ENCODE assay signal across 26 cellular contexts in genomic region chr7:27181176-27181520, GRCh38. TPM values are rescaled to one million over a fixed set of nuclear protein-coding genes. Genes with fewer than 3 reads are reported as not detected.
DNase-seq lines count a peak whose midpoint lies in the region; ATAC-seq and TF ChIP-seq lines count a peak whose summit lies in the region.
"Had no signal": no experiment of that assay in that cellular context is flagged by ENCODE, and none has a peak within 500 bp of the region (broad histone marks: within the 10 kb centered on the region; RNA-seq: fewer than 3 reads in every experiment).

No MANE protein-coding gene starts in this region.

- H3K27ac Mint-ChIP-seq in mesothelial cell of epicardium = peak overlapping the region; percentile 48
- H3K27ac Mint-ChIP-seq: activated CD4-positive, alpha-beta memory T cell treated with anti-CD3 and anti-CD28 coated beads for 36 hours; activated naive CD8-positive, alpha-beta T cell treated with anti-CD3 and anti-CD28 coated beads, Interleukin-2, amount 10 ng/mL, durations not matched to agents 7 days and 5 days; CD8-positive, alpha-beta T cell had no signal

- 71 to 89% (median 82%) methylated on average over 3 of the region's 3 CpGs for WGBS in spleen, 5 donors

- TF ChIP-seq POLR2A in spleen (IDR thresholded peaks at IDR 0.05) (no peak), GM18505 (IDR thresholded peaks at IDR 0.05; ENCODE audit: borderline replicate concordance, extremely low read depth, insufficient read depth, insufficient read length) (no peak)

- H3K4me3 Mint-ChIP-seq in mesothelial cell of epicardium = no peak overlapping the region
- H3K4me3 Mint-ChIP-seq: activated CD4-positive, alpha-beta memory T cell treated with anti-CD3 and anti-CD28 coated beads for 36 hours; activated naive CD8-positive, alpha-beta T cell treated with anti-CD3 and anti-CD28 coated beads, Interleukin-2, amount 10 ng/mL, durations not matched to agents 7 days and 5 days; CD8-positive, alpha-beta T cell had no signal

- DNase-seq in GM04504 (ENCODE audit: low read depth) (peak; percentile 21), WERI-Rb-1 (peak; percentile 2), mesothelial cell of epicardium (ENCODE audit: low spot score in 2 of 2, unreplicated experiment in 2 of 2) (no peak), spleen (peak; percentile 19), PC-9 (no peak)
- DNase-seq in NK-92 treated with Interleukin-12 subunit alpha and Interleukin-12 subunit beta, amount 100 ng/mL, for 24 hours (lab: John Stamatoyannopoulos, UW) = no peak
- DNase-seq in activated naive CD4-positive, alpha-beta T cell (lab: John Stamatoyannopoulos, UW) = no peak
- DNase-seq: brain microvascular endothelial cell, cortex of kidney, DMS79 treated with DMSO at 0.1 percent for 48 hours, foreskin keratinocyte, KG1, naive B cell, NCI-H1092, NCI-H2081 treated with DMSO at 0.1 percent for 48 hours, NCI-H510A, SHP77, T-helper 1 cell had no signal

- peaks cover 24% of the 10 kb centered on the region for H3F3A ChIP-seq in PC-9 (ENCODE audit: insufficient read depth, low read depth)

- H3K79me2 ChIP-seq in PC-9 (ENCODE audit: low read depth) = no peaks in the 10 kb centered on the region
- H3K79me2 ChIP-seq: parathyroid adenoma had no signal

- CTCF ChIA-PET in PC-9 (lab: Charles Lee) = no interaction called here

- peaks cover 99% of the 10 kb centered on the region for H3K27me3 Mint-ChIP-seq in mesothelial cell of epicardium (ENCODE audit: low read depth)

- H3K36me3 ChIP-seq in WERI-Rb-1 (no peaks in the 10 kb centered on the region), spleen (no peaks in the 10 kb centered on the region), PC-9 (ENCODE audit: low read depth) (no peaks in the 10 kb centered on the region)
- H3K36me3 ChIP-seq: brain microvascular endothelial cell, left lung, tibial nerve had no signal

- H3K9me3 ChIP-seq in WERI-Rb-1 (ENCODE audit: severe bottlenecking) (no peaks in the 10 kb centered on the region), spleen (no peaks in the 10 kb centered on the region), PC-9 (ENCODE audit: insufficient read depth, low read depth) (no peaks in the 10 kb centered on the region)
- H3K9me3 ChIP-seq: left lung, tibial nerve had no signal

- H3K27me3 ChIP-seq in WERI-Rb-1 (ENCODE audit: insufficient read depth, low read depth, severe bottlenecking) (peaks cover 70% of the 10 kb centered on the region), spleen (replicated peaks in 1 of 7) (peaks cover 30 to 100% (median 100%) of the 10 kb centered on the region in 7 donors), PC-9 (ENCODE audit: insufficient read depth, low read depth) (no peaks in the 10 kb centered on the region)

- peaks cover 19 to 49% (median 42%) of the 10 kb centered on the region in 6 donors for H3K4me1 ChIP-seq in spleen
- peaks cover 12% of the 10 kb centered on the region for H3K4me1 ChIP-seq in PC-9 (replicated peaks; ENCODE audit: insufficient read depth)
- H3K4me1 ChIP-seq: foreskin keratinocyte, parathyroid adenoma had no signal

- TF ChIP-seq CTCF in WERI-Rb-1 (IDR thresholded peaks at IDR 0.05; ENCODE audit: low read depth, low read length) (no peak), mesothelial cell of epicardium (IDR thresholded peaks at IDR 0.05; ENCODE audit: unreplicated experiment) (no peak), spleen (IDR thresholded peaks at IDR 0.05 in 8 of 11, conservative IDR thresholded peaks at IDR 0.05 in 3 of 11) (no peak), PC-9 (conservative IDR thresholded peaks at IDR 0.05) (no peak)

- peaks cover 31% of the 10 kb centered on the region for H3K4me1 Mint-ChIP-seq in mesothelial cell of epicardium

- POLR2A ChIA-PET in PC-9 (lab: Charles Lee; ENCODE audit: unreplicated experiment) = no interaction called here

- H3K27ac ChIP-seq in WERI-Rb-1 (no peak overlapping the region), spleen (no peak overlapping the region), PC-9 (no peak overlapping the region)
- H3K27ac ChIP-seq: brain microvascular endothelial cell, foreskin keratinocyte, left lung, parathyroid adenoma had no signal

- no peak overlapping the region for H3K4me2 ChIP-seq in PC-9

- no peaks in the 10 kb centered on the region for H3K9me2 ChIP-seq in PC-9 (ENCODE audit: insufficient read depth)

- H3K9me3 Mint-ChIP-seq in mesothelial cell of epicardium = no peaks in the 10 kb centered on the region
- H3K9me3 Mint-ChIP-seq: activated CD4-positive, alpha-beta memory T cell treated with anti-CD3 and anti-CD28 coated beads for 36 hours; activated naive CD8-positive, alpha-beta T cell treated with anti-CD3 and anti-CD28 coated beads, Interleukin-2, amount 10 ng/mL, durations not matched to agents 7 days and 5 days; CD8-positive, alpha-beta T cell had no signal

- no TSS peak for BruUV-seq in PC-9 (replicated peaks; lab: Mats Ljungman, UMichigan)

- no peak for ATAC-seq in GM18505 (IDR thresholded peaks at IDR 0.05; ENCODE audit: unreplicated experiment)
- ATAC-seq: CD8-positive, alpha-beta T cell; foreskin keratinocyte; left lung had no signal

- no peak overlapping the region for H3K4me3 ChIP-seq in WERI-Rb-1 (ENCODE audit: low read depth, low read length)
- no peak overlapping the region for H3K4me3 ChIP-seq in spleen
- no peak overlapping the region for H3K4me3 ChIP-seq in PC-9
- H3K4me3 ChIP-seq: left lung, tibial nerve had no signal

- H2AFZ ChIP-seq in PC-9 = no peak overlapping the region
- H2AFZ ChIP-seq: parathyroid adenoma had no signal

- H4K20me1 ChIP-seq in PC-9 (ENCODE audit: insufficient read depth) = no peaks in the 10 kb centered on the region

- intact Hi-C loops in spleen (cut with DNase I; ENCODE audit: low total_unique reads) = loop anchor here (10.0 kb wide), 1 partner anchor 1326 kb away; no protein-coding TSS in a partner anchor
- intact Hi-C loops in PC-9 (cut with micrococcal nuclease; ENCODE audit: unreplicated experiment) = loop anchor here (5.0 kb wide), 1 partner anchor 1289 kb away; no protein-coding TSS in a partner anchor

- H3K36me3 Mint-ChIP-seq in mesothelial cell of epicardium = no peaks in the 10 kb centered on the region
- H3K36me3 Mint-ChIP-seq: CD8-positive, alpha-beta T cell had no signal

RNA-seq across cellular contexts. Expression of gene HOXA11, which starts 3.9 kb away (rescaled TPM):
- total RNA-seq in mesothelial cell of epicardium (3.3 to 4.2 TPM (median 3.9 TPM) in 3 replicates), spleen (not detected), PC-9 (2021) (0.26 and 0.43 TPM in 2 replicates)
- polyA plus RNA-seq in spleen = not detected
- total RNA-seq: activated CD4-positive, alpha-beta memory T cell treated with anti-CD3 and anti-CD28 coated beads for 36 hours; activated naive CD8-positive, alpha-beta T cell treated with anti-CD3 and anti-CD28 coated beads, Interleukin-2, amount 10 ng/mL, durations not matched to agents 7 days and 5 days; CD8-positive, alpha-beta T cell; H7 had no signal

RNA-seq across cellular contexts. Expression of gene HOXA10, which starts 7.0 kb away (rescaled TPM):
- 13.1 to 14.4 TPM (median 13.8 TPM) in 3 replicates for total RNA-seq in mesothelial cell of epicardium
- under 1 TPM in 3 of 7 donors, not detected in 4; 0.13 to 0.72 (median 0.56) TPM for total RNA-seq in spleen
- polyA plus RNA-seq in spleen = under 1 TPM; 0.05 to 0.22 (median 0.19) TPM
- total RNA-seq in PC-9 (2021) = not detected in 2 replicates
- total RNA-seq: activated CD4-positive, alpha-beta memory T cell treated with anti-CD3 and anti-CD28 coated beads for 36 hours; activated naive CD8-positive, alpha-beta T cell treated with anti-CD3 and anti-CD28 coated beads, Interleukin-2, amount 10 ng/mL, durations not matched to agents 7 days and 5 days; CD8-positive, alpha-beta T cell; H7 had no signal

RNA-seq across cellular contexts. Expression of gene HOXA9, which starts 15.8 kb away (rescaled TPM):
- 10.8 to 14.5 TPM (median 13.2 TPM) in 3 replicates for total RNA-seq in mesothelial cell of epicardium
- total RNA-seq in spleen = 1 to 10 TPM in 5 of 7 donors, under 1 TPM in 2; 0.51 to 3.0 (median 1.2) TPM
- under 1 TPM; 0.46 to 0.54 (median 0.48) TPM for polyA plus RNA-seq in spleen
- 1.9 and 2.5 TPM in 2 replicates for total RNA-seq in PC-9 (2021)
- total RNA-seq: activated naive CD8-positive, alpha-beta T cell treated with anti-CD3 and anti-CD28 coated beads, Interleukin-2, amount 10 ng/mL, durations not matched to agents 7 days and 5 days; CD8-positive, alpha-beta T cell; H7 had no signal

RNA-seq across cellular contexts. Expression of gene HOXA13, which starts 18.7 kb away (rescaled TPM):
- 6.9 to 7.7 TPM (median 7.5 TPM) in 3 replicates for total RNA-seq in mesothelial cell of epicardium
- not detected for total RNA-seq in spleen
- polyA plus RNA-seq in spleen = not detected
- total RNA-seq in PC-9 (2021) = 0.35 and 0.40 TPM in 2 replicates
- total RNA-seq: activated CD4-positive, alpha-beta memory T cell treated with anti-CD3 and anti-CD28 coated beads for 36 hours; activated naive CD8-positive, alpha-beta T cell treated with anti-CD3 and anti-CD28 coated beads, Interleukin-2, amount 10 ng/mL, durations not matched to agents 7 days and 5 days; CD8-positive, alpha-beta T cell; foreskin keratinocyte; H7; left lung had no signal
- polyA plus RNA-seq: foreskin keratinocyte had no signal

RNA-seq across cellular contexts. Expression of gene HOXA7, which starts 24.7 kb away (rescaled TPM):
- total RNA-seq in mesothelial cell of epicardium (17.4 to 18.9 TPM (median 17.9 TPM) in 3 replicates), spleen (1 to 10 TPM; 1.0 to 8.0 (median 2.6) TPM), PC-9 (2021) (not detected in 2 replicates)
- 1 to 10 TPM in 1 of 3 donors, under 1 TPM in 2; 0.55 to 1.4 (median 0.80) TPM for polyA plus RNA-seq in spleen
- total RNA-seq: activated CD4-positive, alpha-beta memory T cell treated with anti-CD3 and anti-CD28 coated beads for 36 hours; activated naive CD8-positive, alpha-beta T cell treated with anti-CD3 and anti-CD28 coated beads, Interleukin-2, amount 10 ng/mL, durations not matched to agents 7 days and 5 days; CD8-positive, alpha-beta T cell; H7 had no signal

Comparison
In these comparisons a context has a peak if more than half of its experiments do, and no peak if none do; other contexts are left out.
1. DNase-seq: peak in GM04504 (single experiment), WERI-Rb-1 (single experiment) and spleen (single experiment); none in mesothelial cell of epicardium (0 of 2), PC-9 (0 of 2), NK-92 treated with Interleukin-12 subunit alpha and Interleukin-12 subunit beta, amount 100 ng/mL, for 24 hours (single experiment) and activated naive CD4-positive, alpha-beta T cell (0 of 4).